16 cellular contexts compared by ENCODE assay signal in genomic region chr11:30991802-30992512, GRCh38.
"Had no signal": no experiment of that assay in that cellular context is flagged by ENCODE, and none has a peak within 500 bp of the region (broad histone marks: within the 10 kb centered on the region; RNA-seq: fewer than 3 reads in every experiment).

No MANE protein-coding gene starts in this region.

- H3K27ac Mint-ChIP-seq: activated CD4-positive, alpha-beta memory T cell treated with anti-CD3 and anti-CD28 coated beads for 36 hours; activated naive CD8-positive, alpha-beta T cell treated with anti-CD3 and anti-CD28 coated beads for 36 hours; activated T-cell treated with anti-CD3 and anti-CD28 coated beads, Interleukin-2, amount 50 U/mL, for 72 hours; immature natural killer cell; stimulated activated naive B cell treated with anti-CD40 and anti-IgM and Interleukin-4, amounts not matched to agents 10 μg/mL and 1 μg/mL and 100 μg/mL, for 72 hours; T-helper 17 cell had no signal

- H3K27me3 Mint-ChIP-seq: activated CD4-positive, alpha-beta memory T cell treated with anti-CD3 and anti-CD28 coated beads for 36 hours; activated naive CD8-positive, alpha-beta T cell treated with anti-CD3 and anti-CD28 coated beads for 36 hours; naive B cell; stimulated activated naive B cell treated with anti-CD40 and anti-IgM and Interleukin-4, amounts not matched to agents 10 μg/mL and 1 μg/mL and 100 μg/mL, for 72 hours; T-helper 17 cell had no signal

- DNase-seq: activated CD4-positive, alpha-beta memory T cell treated with anti-CD3 and anti-CD28 coated beads for 36 hours; activated gamma-delta T cell treated with Interleukin-2 at 50 U/mL for 16 hours; activated T-cell treated with anti-CD3 and anti-CD28 coated beads, Interleukin-2, amount 50 U/mL, for 72 hours; brain microvascular endothelial cell; cerebellar nuclear complex; dermis blood vessel endothelial cell; immature natural killer cell; left cardiac atrium; naive B cell; right cardiac atrium; stimulated activated CD4-positive, alpha-beta T cell treated with anti-CD3 and anti-CD28 coated beads, Interleukin-1b, Interleukin-23, amount 100 ng/mL, for 48 hours; stimulated activated naive B cell treated with anti-CD40 and anti-IgM and Interleukin-4, amounts not matched to agents 10 μg/mL and 1 μg/mL and 100 μg/mL, for 72 hours; T-helper 17 cell had no signal

- H3K9me3 ChIP-seq: tibial nerve had no signal

- H3K4me3 Mint-ChIP-seq: activated CD4-positive, alpha-beta memory T cell treated with anti-CD3 and anti-CD28 coated beads for 36 hours; activated naive CD8-positive, alpha-beta T cell treated with anti-CD3 and anti-CD28 coated beads for 36 hours; activated T-cell treated with anti-CD3 and anti-CD28 coated beads, Interleukin-2, amount 50 U/mL, for 72 hours; immature natural killer cell; naive B cell; stimulated activated naive B cell treated with anti-CD40 and anti-IgM and Interleukin-4, amounts not matched to agents 10 μg/mL and 1 μg/mL and 100 μg/mL, for 72 hours; T-helper 17 cell had no signal

- H3K36me3 Mint-ChIP-seq: activated CD4-positive, alpha-beta memory T cell treated with anti-CD3 and anti-CD28 coated beads for 36 hours; activated naive CD8-positive, alpha-beta T cell treated with anti-CD3 and anti-CD28 coated beads for 36 hours; immature natural killer cell; naive B cell; stimulated activated naive B cell treated with anti-CD40 and anti-IgM and Interleukin-4, amounts not matched to agents 10 μg/mL and 1 μg/mL and 100 μg/mL, for 72 hours had no signal

- H3K36me3 ChIP-seq: brain microvascular endothelial cell, tibial nerve had no signal

- H3K4me1 Mint-ChIP-seq: activated naive CD8-positive, alpha-beta T cell treated with anti-CD3 and anti-CD28 coated beads for 36 hours; immature natural killer cell; naive B cell; stimulated activated naive B cell treated with anti-CD40 and anti-IgM and Interleukin-4, amounts not matched to agents 10 μg/mL and 1 μg/mL and 100 μg/mL, for 72 hours; T-helper 17 cell had no signal

- H3K9me3 Mint-ChIP-seq: activated CD4-positive, alpha-beta memory T cell treated with anti-CD3 and anti-CD28 coated beads for 36 hours; activated naive CD8-positive, alpha-beta T cell treated with anti-CD3 and anti-CD28 coated beads for 36 hours had no signal

- H3K27ac ChIP-seq: brain microvascular endothelial cell, tibial nerve had no signal

- H3K4me3 ChIP-seq: tibial nerve had no signal

- ATAC-seq: activated CD4-positive, CD25-positive, alpha-beta regulatory T cell treated with anti-CD3 and anti-CD28 coated beads, Interleukin-2, amount 50 U/mL, for 24 hours; activated T-cell treated with anti-CD3 and anti-CD28 coated beads, Interleukin-2, amount 50 U/mL, for 72 hours; left cardiac atrium; right cardiac atrium; stimulated activated naive B cell treated with anti-CD40 and anti-IgM and Interleukin-4, amounts not matched to agents 10 μg/mL and 1 μg/mL and 100 μg/mL, for 72 hours; T-helper 17 cell had no signal

- H3K27me3 ChIP-seq: brain microvascular endothelial cell, tibial nerve had no signal

- H3K4me1 ChIP-seq: tibial nerve had no signal
